15 cellular contexts compared by ENCODE assay signal in genomic region chr2:163465440-163465839, GRCh38.
DNase-seq lines count a peak whose midpoint lies in the region; ATAC-seq and TF ChIP-seq lines count a peak whose summit lies in the region.
"Had no signal": no experiment of that assay in that cellular context is flagged by ENCODE, and none has a peak within 500 bp of the region (broad histone marks: within the 10 kb centered on the region; RNA-seq: fewer than 3 reads in every experiment).

No MANE protein-coding gene starts in this region.

- H3K36me3 ChIP-seq in Karpas-422 (ENCODE audit: insufficient read depth, low read length): no peaks in the 10 kb centered on the region
- H3K36me3 ChIP-seq in heart right ventricle: no peaks in the 10 kb centered on the region
- no peaks in the 10 kb centered on the region for H3K36me3 ChIP-seq in thyroid gland
- H3K36me3 ChIP-seq: SJSA1, uterus had no signal

- H3K4me1 ChIP-seq in Karpas-422 (ENCODE audit: low read length) (peaks cover 13% of the 10 kb centered on the region), heart right ventricle (peaks cover 0 to 29% (median 3%) of the 10 kb centered on the region in 9 donors), thyroid gland (no peaks in the 10 kb centered on the region)
- H3K4me1 ChIP-seq: parathyroid adenoma, SJSA1, uterus had no signal

- no peaks in the 10 kb centered on the region for H3K9me2 ChIP-seq in Karpas-422 (replicated peaks; ENCODE audit: insufficient read depth, low read length)

- no peak overlapping the region for H3K4me3 ChIP-seq in Karpas-422 (ENCODE audit: low read length)
- no peak overlapping the region for H3K4me3 ChIP-seq in heart right ventricle
- H3K4me3 ChIP-seq in thyroid gland (replicated peaks in 1 of 3): no peak overlapping the region
- no peak overlapping the region for H3K4me3 ChIP-seq in coronary artery
- H3K4me3 ChIP-seq: SJSA1, uterus had no signal

- intact Hi-C loops in heart right ventricle (cut with DNase I) (loop anchor here in 3 of 10 donors (5.0 to 10.0 kb wide), 3 partner anchors 118 to 599 kb away; partner anchors contain the start of gene FIGN (in 3 of the 3)), thyroid gland (cut with DNase I) (no loop called here)

- H2AFZ ChIP-seq in Karpas-422 (ENCODE audit: low read length): no peak overlapping the region
- H2AFZ ChIP-seq: parathyroid adenoma had no signal

- 7 to 13% methylated on average over 2 of the region's 2 CpGs for WGBS in heart right ventricle, 2 donors
- 11% methylated on average over 2 of the region's 2 CpGs for WGBS in thyroid gland, 2 donors

- no peak overlapping the region for H3K27ac ChIP-seq in Karpas-422 (ENCODE audit: low read length)
- H3K27ac ChIP-seq in heart right ventricle: no peak overlapping the region
- no peak overlapping the region for H3K27ac ChIP-seq in thyroid gland
- no peak overlapping the region for H3K27ac ChIP-seq in substantia nigra (ENCODE audit: low read depth, low read length, poor library complexity, severe bottlenecking)
- no peak overlapping the region for H3K27ac ChIP-seq in coronary artery
- H3K27ac ChIP-seq: parathyroid adenoma, SJSA1, uterus had no signal

- TF ChIP-seq CTCF in heart right ventricle (IDR thresholded peaks at IDR 0.05) (no peak), thyroid gland (IDR thresholded peaks at IDR 0.05) (no peak), coronary artery (IDR thresholded peaks at IDR 0.05) (no peak)

- no peaks in the 10 kb centered on the region for H3K27me3 ChIP-seq in Karpas-422 (ENCODE audit: low read length)
- H3K27me3 ChIP-seq in heart right ventricle: no peaks in the 10 kb centered on the region
- H3K27me3 ChIP-seq in thyroid gland: no peaks in the 10 kb centered on the region
- H3K27me3 ChIP-seq: uterus had no signal

- no peak overlapping the region for H3K9ac ChIP-seq in Karpas-422 (ENCODE audit: low read length)
- H3K9ac ChIP-seq: parathyroid adenoma had no signal

- ATAC-seq in heart right ventricle: peak; percentile 44 to 79 (median 63)
- ATAC-seq: activated naive CD4-positive, alpha-beta T cell treated with anti-CD3 and anti-CD28 coated beads, Interleukin-2, amount 50 U/mL, for 72 hours had no signal

- TF ChIP-seq POLR2A in thyroid gland (IDR thresholded peaks at IDR 0.05): no peak

- H3K9me3 ChIP-seq in Karpas-422 (ENCODE audit: low read length) (no peaks in the 10 kb centered on the region), heart right ventricle (no peaks in the 10 kb centered on the region), thyroid gland (no peaks in the 10 kb centered on the region)
- H3K9me3 ChIP-seq: SJSA1, uterus had no signal

- DNase-seq in COLO829 (ENCODE audit: low spot score): peak; percentile 14
- no peak for DNase-seq in Karpas-422
- peak; percentile 47 for DNase-seq in OCI-M1 (lab: John Stamatoyannopoulos, UW)
- DNase-seq in heart right ventricle: no peak
- DNase-seq in SW 1271 (lab: John Stamatoyannopoulos, UW): no peak
- DNase-seq in thyroid gland: no peak
- DNase-seq in substantia nigra (lab: John Stamatoyannopoulos, UW): no peak
- no peak for DNase-seq in coronary artery (ENCODE audit: low spot score)
- DNase-seq: activated B cell treated with CpG ODN at 0.5 μM for 24 hours; AML-193; NK-92 treated with Interleukin-12 subunit alpha and Interleukin-12 subunit beta, amount 100 ng/mL, for 24 hours; uterus had no signal

- H3K79me2 ChIP-seq in Karpas-422 (ENCODE audit: low read length): no peaks in the 10 kb centered on the region
- H3K79me2 ChIP-seq: parathyroid adenoma had no signal

- H3K4me2 ChIP-seq in Karpas-422 (ENCODE audit: low read depth, low read length, poor library complexity, severe bottlenecking): peak overlapping the region; percentile 32

- no peaks in the 10 kb centered on the region for H4K20me1 ChIP-seq in Karpas-422 (ENCODE audit: insufficient read depth, low read depth, low read length)

Comparison
In these comparisons a context has a peak if more than half of its experiments do, and no peak if none do; other contexts are left out.
1. DNase-seq: peak in COLO829 (single experiment) and OCI-M1 (single experiment); none in Karpas-422 (single experiment), heart right ventricle (0 of 2), SW 1271 (0 of 2), thyroid gland (0 of 2), substantia nigra (0 of 49) and coronary artery (single experiment).